10 cellular contexts compared by ENCODE assay signal in the genomic region with DNA sequence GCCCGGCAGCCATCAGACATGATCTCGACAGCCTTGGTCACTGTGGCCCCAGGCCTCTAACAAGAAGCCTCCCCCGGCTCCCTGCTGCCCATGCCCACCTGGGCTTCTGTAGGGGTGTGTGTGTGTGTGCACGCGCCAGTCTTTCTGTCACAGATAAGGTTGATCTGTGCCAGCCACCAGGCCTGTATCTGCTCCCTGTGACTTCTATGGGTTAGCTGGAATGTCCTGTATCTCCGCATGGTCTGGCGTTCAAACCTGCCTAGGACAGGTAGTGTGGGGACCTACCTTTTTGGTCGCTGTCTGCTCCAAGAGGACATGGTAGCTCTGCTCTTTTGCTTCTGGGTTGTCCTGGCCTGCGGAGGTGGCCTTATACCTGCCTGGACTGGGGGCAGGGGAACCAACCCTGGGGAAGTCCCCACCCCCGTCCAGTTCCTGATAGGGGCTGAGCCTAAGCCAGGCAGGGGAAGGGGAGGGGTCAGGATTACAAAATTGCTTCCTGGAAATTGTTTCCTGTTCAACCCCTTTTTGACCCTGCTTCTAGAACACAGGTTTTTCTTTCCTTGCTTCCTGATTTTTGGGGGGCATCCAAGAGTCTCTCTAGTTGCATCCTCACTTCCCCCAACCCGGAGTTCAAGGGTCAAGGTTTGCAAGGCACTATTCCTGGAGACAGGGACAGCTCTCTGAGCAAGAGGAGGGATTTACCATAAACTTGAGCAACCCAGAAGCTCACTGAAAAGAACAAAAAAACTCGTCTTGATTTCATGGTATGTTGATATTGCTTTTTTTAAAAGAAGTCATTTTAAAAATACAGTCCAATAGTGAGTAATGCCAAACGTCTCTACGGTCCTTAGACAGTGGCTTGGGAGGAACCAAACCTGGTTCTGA. TPM values are rescaled to one million over a fixed set of nuclear protein-coding genes. Genes with fewer than 3 reads are reported as not detected.
DNase-seq lines count a peak whose midpoint lies in the region; ATAC-seq and TF ChIP-seq lines count a peak whose summit lies in the region.
"Had no signal": no experiment of that assay in that cellular context is flagged by ENCODE, and none has a peak within 500 bp of the region (broad histone marks: within the 10 kb centered on the region; RNA-seq: fewer than 3 reads in every experiment).

Gene LRG1, minus strand, starts transcription at position 340 of the 885 bp plus-strand sequence. Its CDS starts 23 bp downstream, at position 317.

- TF ChIP-seq CTCF in lung (IDR thresholded peaks at IDR 0.05; ENCODE audit: control extremely low read depth, extremely low read depth) = no peak

- intact Hi-C loops in activated T-helper 2 cell treated with anti-CD3 and anti-CD28 coated beads, Interferon-gamma antibody, Interleukin-2, Interleukin-4, amounts not matched to agents 10 μg/mL and 5 μg/mL and 100 μg/mL, durations not matched to agents 14 hours and 24 hours and 36 hours (cut with micrococcal nuclease) = no loop called here

- H3K36me3 ChIP-seq in BLaER1 treated with 17β-estradiol and CSF1 and Interleukin-3, amounts not matched to agents 10 nM and 100 nM = peaks cover 0 to 7% (median 0%) of the 10 kb centered on the region in 11 experiments; a peak in 2 of 22 replicates
- H3K36me3 ChIP-seq in H7 (replicated peaks; ENCODE audit: control insufficient read depth, insufficient read depth, low read length) = no peaks in the 10 kb centered on the region
- H3K36me3 ChIP-seq in lung (ENCODE audit: control insufficient read depth in 2 of 2, insufficient read depth in 2 of 2, low read length in 2 of 2) = peaks cover 0 to 8% of the 10 kb centered on the region in 2 donors

- H3K9me3 ChIP-seq in BLaER1 treated with 17β-estradiol and CSF1 and Interleukin-3, amounts not matched to agents 10 nM and 100 nM (replicated peaks in 1 of 11) = peaks cover 9 to 15% (median 11%) of the 10 kb centered on the region in 11 experiments; a peak in 21 of 22 replicates
- peaks cover 0 to 3% of the 10 kb centered on the region in 2 donors for H3K9me3 ChIP-seq in lung (ENCODE audit: control insufficient read depth in 2 of 2, insufficient read depth in 1 of 2, low read length in 1 of 2)

- peak within 1 kb of the TSS; percentile 29 to 84 (median 77); a peak in 20 of 22 replicates for H3K27ac ChIP-seq in BLaER1 treated with 17β-estradiol and CSF1 and Interleukin-3, amounts not matched to agents 10 nM and 100 nM
- H3K27ac ChIP-seq in lung (ENCODE audit: low read depth in 1 of 2, low read length in 1 of 2) = peak within 1 kb of the TSS in 1 of 2 donors; percentile 70

- no peaks in the 10 kb centered on the region for H3K36me3 Mint-ChIP-seq in activated T-helper 2 cell treated with anti-CD3 and anti-CD28 coated beads, Interferon-gamma antibody, Interleukin-2, Interleukin-4, amounts not matched to agents 10 μg/mL and 5 μg/mL and 100 μg/mL, durations not matched to agents 14 hours and 24 hours and 36 hours (ENCODE audit: low read depth)

- peaks cover 4% of the 10 kb centered on the region for H3K9me3 Mint-ChIP-seq in activated T-helper 2 cell treated with anti-CD3 and anti-CD28 coated beads, Interferon-gamma antibody, Interleukin-2, Interleukin-4, amounts not matched to agents 10 μg/mL and 5 μg/mL and 100 μg/mL, durations not matched to agents 14 hours and 24 hours and 36 hours

- H3K27me3 ChIP-seq in BLaER1 treated with 17β-estradiol and CSF1 and Interleukin-3, amounts not matched to agents 10 nM and 100 nM = peaks cover 0 to 9% (median 0%) of the 10 kb centered on the region in 11 experiments; a peak in 6 of 22 replicates
- H3K27me3 ChIP-seq in H7 (ENCODE audit: control insufficient read depth, insufficient read depth, low read length) (no peaks in the 10 kb centered on the region; the same call in 1 of the 2 replicates), lung (ENCODE audit: control insufficient read depth, insufficient read depth) (no peaks in the 10 kb centered on the region)

- H3K4me3 Mint-ChIP-seq in activated T-helper 2 cell treated with anti-CD3 and anti-CD28 coated beads, Interferon-gamma antibody, Interleukin-2, Interleukin-4, amounts not matched to agents 10 μg/mL and 5 μg/mL and 100 μg/mL, durations not matched to agents 14 hours and 24 hours and 36 hours (ENCODE audit: low read depth) = no peak within 1 kb of the TSS

- WGBS in lung, 2 donors = 30 to 32% methylated on average over 13 to 14 of the region's 14 CpGs

- H3K4me1 Mint-ChIP-seq in activated T-helper 2 cell treated with anti-CD3 and anti-CD28 coated beads, Interferon-gamma antibody, Interleukin-2, Interleukin-4, amounts not matched to agents 10 μg/mL and 5 μg/mL and 100 μg/mL, durations not matched to agents 14 hours and 24 hours and 36 hours (ENCODE audit: low read depth) = peaks cover 2% of the 10 kb centered on the region

- ATAC-seq in lung (ENCODE audit: insufficient read depth, low FRiP score) (peak; percentile 58), GM21576 (IDR thresholded peaks at IDR 0.05; ENCODE audit: unreplicated experiment) (no peak)

- H3K9ac ChIP-seq in BLaER1 treated with 17β-estradiol and CSF1 and Interleukin-3, amounts not matched to agents 10 nM and 100 nM = peak within 1 kb of the TSS in 8 of 11 experiments; percentile 9 to 68 (median 55); a peak in 13 of 22 replicates

- peak within 1 kb of the TSS; percentile 31 for H3K27ac Mint-ChIP-seq in activated T-helper 2 cell treated with anti-CD3 and anti-CD28 coated beads, Interferon-gamma antibody, Interleukin-2, Interleukin-4, amounts not matched to agents 10 μg/mL and 5 μg/mL and 100 μg/mL, durations not matched to agents 14 hours and 24 hours and 36 hours

- peak; percentile 82 for DNase-seq in H7
- no peak for DNase-seq in activated T-helper 2 cell treated with anti-CD3 and anti-CD28 coated beads, Interferon-gamma antibody, Interleukin-2, Interleukin-4, amounts not matched to agents 10 μg/mL and 5 μg/mL and 100 μg/mL, durations not matched to agents 14 hours and 24 hours and 36 hours (ENCODE audit: low spot score)
- peak; percentile 89 for DNase-seq in lung (ENCODE audit: low spot score)
- DNase-seq in NCI-H2107 (lab: John Stamatoyannopoulos, UW) = no peak
- no peak for DNase-seq in NCI-H2227 (lab: John Stamatoyannopoulos, UW; ENCODE audit: unreplicated experiment)
- no peak for DNase-seq in NCI-H446 treated with DMSO at 0.1 percent for 48 hours (lab: John Stamatoyannopoulos, UW)
- DNase-seq: DND-41, T1000 had no signal

- peaks cover 22 to 94% (median 66%) of the 10 kb centered on the region in 10 experiments for H3K4me1 ChIP-seq in BLaER1 treated with 17β-estradiol and CSF1 and Interleukin-3, amounts not matched to agents 10 nM and 100 nM
- peaks cover 0 to 5% of the 10 kb centered on the region in 2 donors for H3K4me1 ChIP-seq in lung (ENCODE audit: control insufficient read depth in 2 of 2, insufficient read depth in 2 of 2, low read length in 2 of 2)

- H4K20me1 ChIP-seq in BLaER1 treated with 17β-estradiol and CSF1 and Interleukin-3, amounts not matched to agents 10 nM and 100 nM = no peaks in the 10 kb centered on the region

- H3K27me3 Mint-ChIP-seq in activated T-helper 2 cell treated with anti-CD3 and anti-CD28 coated beads, Interferon-gamma antibody, Interleukin-2, Interleukin-4, amounts not matched to agents 10 μg/mL and 5 μg/mL and 100 μg/mL, durations not matched to agents 14 hours and 24 hours and 36 hours (ENCODE audit: low read depth) = peaks cover 3% of the 10 kb centered on the region

- H3K4me2 ChIP-seq in BLaER1 treated with 17β-estradiol and CSF1 and Interleukin-3, amounts not matched to agents 10 nM and 100 nM = peak within 1 kb of the TSS; percentile 60 to 95 (median 78)

- peak within 1 kb of the TSS in 6 of 10 experiments; percentile 27 to 60 (median 46); a peak in 11 of 20 replicates for H3K4me3 ChIP-seq in BLaER1 treated with 17β-estradiol and CSF1 and Interleukin-3, amounts not matched to agents 10 nM and 100 nM
- no peak within 1 kb of the TSS for H3K4me3 ChIP-seq in H7 (ENCODE audit: insufficient read depth, low read depth, low read length)
- peak within 1 kb of the TSS; percentile 6 for H3K4me3 ChIP-seq in lung

RNA-seq across cellular contexts. Expression of gene LRG1, which starts in this region (rescaled TPM):
- 0.10 and 0.30 TPM in 2 replicates for total RNA-seq in H7 (2014; rRNA removed; shearing (Covaris generic))
- total RNA-seq in activated T-helper 2 cell treated with anti-CD3 and anti-CD28 coated beads, Interferon-gamma antibody, Interleukin-2, Interleukin-4, amounts not matched to agents 10 μg/mL and 5 μg/mL and 100 μg/mL, durations not matched to agents 14 hours and 24 hours and 36 hours = 0.18 and 0.37 TPM in 2 replicates
- total RNA-seq in lung = 10 to 100 TPM; 14.4 to 15.7 TPM
- polyA plus RNA-seq in lung = 10 to 100 TPM; 15.4 to 56.7 TPM

Comparison
In these comparisons a context has a peak if more than half of its experiments do, and no peak if none do; other contexts are left out.
1. RNA of gene LRG1 (total RNA-seq): 14.4 to 15.7 TPM in lung; 0.18 to 0.37 TPM in activated T-helper 2 cell treated with anti-CD3 and anti-CD28 coated beads, Interferon-gamma antibody, Interleukin-2, Interleukin-4, amounts not matched to agents 10 μg/mL and 5 μg/mL and 100 μg/mL, durations not matched to agents 14 hours and 24 hours and 36 hours and 0.10 to 0.30 TPM in H7; every median in the first group is over 10 times any median in the second.
2. Peak in DNase-seq in H7; RNA of the gene not detected or under 1 TPM.